8 cellular contexts compared by ENCODE assay signal in genomic region chr5:57221049-57221568, GRCh38. TPM values are rescaled to one million over a fixed set of nuclear protein-coding genes. Genes with fewer than 3 reads are reported as not detected.
DNase-seq lines count a peak whose midpoint lies in the region; ATAC-seq, FAIRE-seq and TF ChIP-seq lines count a peak whose summit lies in the region.

No MANE protein-coding gene starts in this region.

- no peak for TF ChIP-seq EP300 in suprapubic skin (IDR thresholded peaks at IDR 0.05)

- no peaks in the 10 kb centered on the region for H3K9me3 ChIP-seq in DOHH2 (ENCODE audit: control insufficient read depth, insufficient read depth, low read length)
- H3K9me3 ChIP-seq in OCI-LY3 (ENCODE audit: insufficient read depth, low read length): no peaks in the 10 kb centered on the region
- H3K9me3 ChIP-seq in suprapubic skin: no peaks in the 10 kb centered on the region

- peak; percentile 60 for ATAC-seq in HG03280 (IDR thresholded peaks at IDR 0.05; ENCODE audit: unreplicated experiment)

- H3K4me3 ChIP-seq in DOHH2 (ENCODE audit: low read length): no peak overlapping the region
- no peak overlapping the region for H3K4me3 ChIP-seq in OCI-LY3 (ENCODE audit: low read length)
- no peak overlapping the region for H3K4me3 ChIP-seq in suprapubic skin

- H3K27me3 ChIP-seq in DOHH2 (ENCODE audit: control insufficient read depth, low read length) (no peaks in the 10 kb centered on the region), OCI-LY3 (ENCODE audit: low read depth, low read length) (no peaks in the 10 kb centered on the region), suprapubic skin (no peaks in the 10 kb centered on the region)

- peak; percentile 81 for TF ChIP-seq CTCF in 22Rv1 (IDR thresholded peaks at IDR 0.05)
- TF ChIP-seq CTCF in DOHH2 (IDR thresholded peaks at IDR 0.05; ENCODE audit: low read depth, low read length, poor library complexity, severe bottlenecking): peak; percentile 79
- TF ChIP-seq CTCF in OCI-LY3 (IDR thresholded peaks at IDR 0.05; ENCODE audit: low read depth, low read length): peak; percentile 70
- peak; percentile 79 to 95 for TF ChIP-seq CTCF in suprapubic skin (IDR thresholded peaks at IDR 0.05)

- H2AFZ ChIP-seq in OCI-LY3 (ENCODE audit: low read depth, low read length): no peak overlapping the region

- H4K20me1 ChIP-seq in DOHH2 (ENCODE audit: control insufficient read depth, insufficient read depth, low read depth, low read length) (peaks cover 23% of the 10 kb centered on the region), OCI-LY3 (ENCODE audit: insufficient read depth, low read length) (peaks cover 76% of the 10 kb centered on the region)

- H3K79me2 ChIP-seq in DOHH2 (ENCODE audit: control insufficient read depth, low read length) (peaks cover 93% of the 10 kb centered on the region), OCI-LY3 (ENCODE audit: low read length) (peaks cover 98% of the 10 kb centered on the region)

- WGBS in suprapubic skin: 84% methylated on average over 2 of the region's 2 CpGs

- DNase-seq in T47D (ENCODE audit: low read depth in 1 of 2, low spot score in 1 of 2): peak; percentile 30 to 77
- DNase-seq in suprapubic skin (ENCODE audit: low spot score in 2 of 2): no peak
- DNase-seq in mesenteric fat pad (ENCODE audit: low spot score): no peak

- peaks cover 10% of the 10 kb centered on the region for H3K4me1 ChIP-seq in DOHH2 (ENCODE audit: control insufficient read depth, low read length)
- peaks cover 8% of the 10 kb centered on the region; the same call in 1 of the 2 replicates for H3K4me1 ChIP-seq in OCI-LY3 (ENCODE audit: low read length)
- no peaks in the 10 kb centered on the region for H3K4me1 ChIP-seq in suprapubic skin

- no peak for TF ChIP-seq POLR2A in suprapubic skin (IDR thresholded peaks at IDR 0.05)

- no peaks in the 10 kb centered on the region for H3K9me2 ChIP-seq in DOHH2 (replicated peaks; ENCODE audit: control insufficient read depth, low read length)

- H3K4me2 ChIP-seq in DOHH2 (ENCODE audit: low read length): no peak overlapping the region
- H3K4me2 ChIP-seq in OCI-LY3 (ENCODE audit: low read length): no peak overlapping the region

- peak; percentile 98 for FAIRE-seq in islet of Langerhans (lab: Jason Lieb, UNC)

- H3F3A ChIP-seq in DOHH2 (ENCODE audit: control insufficient read depth, insufficient read depth): peaks cover 17% of the 10 kb centered on the region

- in situ Hi-C loops in T47D (cut with HindIII; ENCODE audit: low pct_unique_long_range_greater_than_20kb, low sequenced_read_pairs): no loop called here

- no peak overlapping the region for H3K9ac ChIP-seq in OCI-LY3 (ENCODE audit: low read length)

- H3K36me3 ChIP-seq in DOHH2 (ENCODE audit: control insufficient read depth, low read length) (peaks cover 64% of the 10 kb centered on the region), OCI-LY3 (replicated peaks; ENCODE audit: low read depth, low read length) (peaks cover 8% of the 10 kb centered on the region), suprapubic skin (peaks cover 14% of the 10 kb centered on the region)

- H3K27ac ChIP-seq in 22Rv1 (no peak overlapping the region), DOHH2 (ENCODE audit: low read depth, low read length) (0 out of 2 replicates have a peak overlapping the region, but pooled peaks have one; percentile 13), OCI-LY3 (ENCODE audit: low read length) (peak overlapping the region; percentile 34; the same call in 1 of the 2 replicates), suprapubic skin (no peak overlapping the region)

RNA-seq across cellular contexts. Expression of gene GPBP1, which starts 47.2 kb away (rescaled TPM):
- total RNA-seq in suprapubic skin: 10 to 100 TPM; 49.3 to 74.8 (median 62.5) TPM
- total RNA-seq in mesenteric fat pad: 52.8 TPM

Comparison
In these comparisons a context has a peak if more than half of its experiments do, and no peak if none do; other contexts are left out.
1. H3K27ac ChIP-seq: peak in DOHH2 (single experiment) and OCI-LY3 (single experiment); none in 22Rv1 (single experiment) and suprapubic skin (single experiment).
2. DNase-seq: peak in T47D (2 of 2); none in suprapubic skin (0 of 2) and mesenteric fat pad (single experiment).
3. Peak in every context shown above with its lines, with median percentiles within 50 percentile points of each other: CTCF ChIP-seq.